8 cellular contexts compared by ENCODE assay signal in genomic region chr19:54463531-54464043, GRCh38. TPM values are rescaled to one million over a fixed set of nuclear protein-coding genes. Genes with fewer than 3 reads are reported as not detected.
A peak's percentile ranks its signal among the peaks of the same experiment; 100 is the strongest.
DNase-seq lines count a peak whose midpoint lies in the region; ATAC-seq and TF ChIP-seq lines count a peak whose summit lies in the region.

Gene LENG9 (minus strand): TSS chr19:54463778. CDS start chr19:54463526, 252 bp downstream.

- no peaks in the 10 kb centered on the region for H3K27me3 ChIP-seq in adrenal gland
- peaks cover 0 to 8% (median 0%) of the 10 kb centered on the region in 9 donors for H3K27me3 ChIP-seq in heart left ventricle

- intact Hi-C loops in adrenal gland (cut with DNase I) (no loop called here), heart left ventricle (cut with DNase I) (loop anchor here in 4 of 10 donors (1.0 to 5.0 kb wide), 3 partner anchors 14 to 591 kb away; partner anchors contain the start of gene LENG8 (in 4 of the 4))

- H3K27ac Mint-ChIP-seq in T-cell = peak within 1 kb of the TSS; percentile 89 to 90
- peak within 1 kb of the TSS; percentile 98 for H3K27ac Mint-ChIP-seq in type B pancreatic cell

- peaks cover 0 to 39% of the 10 kb centered on the region in 2 donors for H3K36me3 ChIP-seq in adrenal gland (replicated peaks in 1 of 2)
- H3K36me3 ChIP-seq in heart left ventricle = peaks cover 0 to 39% (median 34%) of the 10 kb centered on the region in 9 donors

- H3K4me1 Mint-ChIP-seq in T-cell (peaks cover 25 to 38% (median 34%) of the 10 kb centered on the region in 3 donors), type B pancreatic cell (ENCODE audit: unreplicated experiment) (peaks cover 29% of the 10 kb centered on the region)

- H3K36me3 Mint-ChIP-seq in T-cell (peaks cover 10% of the 10 kb centered on the region), type B pancreatic cell (peaks cover 17% of the 10 kb centered on the region)

- H3K4me3 ChIP-seq in GM12865 (ENCODE audit: low read depth, low read length) (peak within 1 kb of the TSS; percentile 90), adrenal gland (peak within 1 kb of the TSS in 3 of 4 donors; percentile 33 to 67 (median 35)), heart left ventricle (peak within 1 kb of the TSS; percentile 40 to 78 (median 64))

- H3K9me3 ChIP-seq in adrenal gland (replicated peaks in 1 of 3) (no peaks in the 10 kb centered on the region), heart left ventricle (no peaks in the 10 kb centered on the region)

- WGBS in adrenal gland, 4 donors = 0 to 1% (median 1%) methylated on average over 11 to 41 of the region's 41 CpGs
- WGBS in heart left ventricle, 4 donors = 0 to 2% (median 0%) methylated on average over 14 to 41 of the region's 41 CpGs

- CTCF ChIA-PET in T-cell (lab: Charles Lee) = interaction anchor here in 1 of 2 donors (0.6 to 1.0 kb wide), 4 partner anchors 15 to 98 kb away, joined by 3 to 5 read pairs (median 3); partner anchors contain the start of gene LENG8

- ATAC-seq in HG02623 (IDR thresholded peaks at IDR 0.05; ENCODE audit: unreplicated experiment) (peak; percentile 42), T-cell (replicated peaks in 1 of 4) (peak; percentile 60 to 71 (median 68)), heart left ventricle (peak; percentile 71 to 85 (median 76))

- peaks cover 16 to 31% of the 10 kb centered on the region in 2 donors for H3K4me1 ChIP-seq in adrenal gland (replicated peaks in 1 of 2)
- H3K4me1 ChIP-seq in heart left ventricle = peaks cover 0 to 46% (median 30%) of the 10 kb centered on the region in 12 donors

- DNase-seq in GM12865 (ENCODE audit: low read depth) (peak; percentile 100), NCI-H1105 (lab: John Stamatoyannopoulos, UW) (peak; percentile 69), T-cell (peak; percentile 66 to 98 (median 93)), adrenal gland (peak; percentile 96 to 100 (median 99)), heart left ventricle (peak; percentile 97 to 99 (median 98)), pons (ENCODE audit: low spot score) (peak; percentile 99), type B pancreatic cell (ENCODE audit: extremely low spot score, unreplicated experiment) (peak; percentile 92)

- peak; percentile 74 to 83 for TF ChIP-seq POLR2A in adrenal gland (IDR thresholded peaks at IDR 0.05)
- peak in 1 of 2 donors; percentile 90 for TF ChIP-seq POLR2A in heart left ventricle (IDR thresholded peaks at IDR 0.05)

- POLR2A ChIA-PET in T-cell (lab: Charles Lee) = interaction anchor here in 1 of 2 donors (0.6 to 1.9 kb wide), 3 partner anchors 10 to 15 kb away, joined by 4 to 9 read pairs (median 7); partner anchors contain the start of gene LENG8

- H3K9me3 Mint-ChIP-seq in T-cell = no peaks in the 10 kb centered on the region
- no peaks in the 10 kb centered on the region for H3K9me3 Mint-ChIP-seq in type B pancreatic cell

- H3K4me3 Mint-ChIP-seq in T-cell = peak within 1 kb of the TSS; percentile 85 to 89 (median 85)
- H3K4me3 Mint-ChIP-seq in type B pancreatic cell = peak within 1 kb of the TSS; percentile 93

- no peak for TF ChIP-seq CTCF in GM12865 (IDR thresholded peaks at IDR 0.05; ENCODE audit: insufficient read depth, low read depth, low read length, missing control alignments)
- TF ChIP-seq CTCF in adrenal gland (IDR thresholded peaks at IDR 0.05) = no peak
- TF ChIP-seq CTCF in heart left ventricle (IDR thresholded peaks at IDR 0.05) = no peak
- no peak for TF ChIP-seq CTCF in type B pancreatic cell (conservative IDR thresholded peaks at IDR 0.05)

- peak within 1 kb of the TSS; percentile 91 to 99 (median 95) for H3K27ac ChIP-seq in adrenal gland
- peak within 1 kb of the TSS; percentile 94 to 99 (median 98) for H3K27ac ChIP-seq in heart left ventricle

- H3K27me3 Mint-ChIP-seq in T-cell = peaks cover 0 to 4% of the 10 kb centered on the region in 2 donors
- peaks cover 8% of the 10 kb centered on the region for H3K27me3 Mint-ChIP-seq in type B pancreatic cell

RNA-seq across cellular contexts. Expression of gene LENG9, which starts in this region (rescaled TPM):
- total RNA-seq in T-cell = 1 to 10 TPM; 2.2 to 7.9 (median 7.5) TPM
- total RNA-seq in adrenal gland = 10 to 100 TPM in 2 of 8 donors, 1 to 10 TPM in 6; 6.3 to 15.3 (median 8.6) TPM
- 1 to 10 TPM; 1.3 to 4.2 (median 3.1) TPM for polyA plus RNA-seq in adrenal gland
- total RNA-seq in heart left ventricle = 1 to 10 TPM; 1.5 to 4.1 (median 2.4) TPM
- 1 to 10 TPM; 1.4 to 2.1 TPM for polyA plus RNA-seq in heart left ventricle
- 3.9 and 4.2 TPM in 2 replicates for total RNA-seq in type B pancreatic cell (ENCODE audit: low replicate concordance)

Comparison
In these comparisons a context has a peak if more than half of its experiments do, and no peak if none do; other contexts are left out.
1. Peak in every context shown above with its lines: DNase-seq, ATAC-seq, H3K4me3 ChIP-seq and H3K27ac ChIP-seq.
2. H3K4me3 ChIP-seq: peak in every context shown above with its lines; median percentile 90 in GM12865; 64 in heart left ventricle; 35 in adrenal gland.